Comparison of ENCODE assay signal across 32 cellular contexts in the genomic region with DNA sequence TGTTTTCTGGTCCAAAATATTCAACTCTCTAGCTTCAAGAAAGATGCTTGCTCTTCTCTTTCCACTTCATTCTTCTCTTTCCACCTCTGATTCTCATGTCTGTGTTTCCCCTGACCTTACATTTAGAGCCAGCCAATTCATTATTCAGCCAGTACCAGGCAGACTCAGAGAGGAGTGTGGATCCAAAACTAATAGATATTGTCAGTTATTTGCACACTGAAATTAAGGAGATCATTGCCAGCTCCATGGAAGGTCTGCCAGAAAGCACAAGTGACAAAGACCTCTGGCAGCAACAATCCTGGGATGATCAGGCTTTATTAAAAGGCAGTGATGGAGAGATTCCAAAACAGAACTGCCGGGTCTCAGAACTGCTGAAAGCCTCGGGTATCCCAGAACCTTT.
"Had no signal": no experiment of that assay in that cellular context is flagged by ENCODE, and none has a peak within 500 bp of the region (broad histone marks: within the 10 kb centered on the region; RNA-seq: fewer than 3 reads in every experiment).

No MANE protein-coding gene starts in this region.

- DNase-seq: activated effector memory CD4-positive, alpha-beta T cell treated with anti-CD3 and anti-CD28 coated beads, Interleukin-2, amount 50 U/mL, for 16 hours; activated effector memory CD4-positive, alpha-beta T cell treated with Interleukin-2 at 50 U/mL for 16 hours; activated gamma-delta T cell; activated gamma-delta T cell treated with Interleukin-2 at 50 U/mL for 16 hours; activated naive CD4-positive, alpha-beta T cell; activated naive CD4-positive, alpha-beta T cell treated with anti-CD3 and anti-CD28 coated beads for 36 hours; activated naive CD4-positive, alpha-beta T cell treated with anti-CD3 and anti-CD28 coated beads, Interleukin-2, amount 10 ng/mL, durations not matched to agents 7 days and 5 days; activated naive CD4-positive, alpha-beta T cell treated with anti-CD3 and anti-CD28 coated beads, Interleukin-2, amount 50 U/mL, for 16 hours; activated naive CD4-positive, alpha-beta T cell treated with Interleukin-2 at 50 U/mL for 16 hours; activated naive CD8-positive, alpha-beta T cell treated with anti-CD3 and anti-CD28 coated beads for 36 hours; activated naive CD8-positive, alpha-beta T cell treated with anti-CD3 and anti-CD28 coated beads, Interleukin-2, amount 10 ng/mL, durations not matched to agents 7 days and 5 days; activated naive CD8-positive, alpha-beta T cell treated with anti-CD3 and anti-CD28 coated beads, Interleukin-2, amount 50 U/mL, for 24 hours; activated T-cell treated with anti-CD3 and anti-CD28 coated beads, Interleukin-2, amount 50 U/mL, for 1 hour; activated T-cell treated with anti-CD3 and anti-CD28 coated beads, Interleukin-2, amount 50 U/mL, for 24 hours; activated T-cell treated with anti-CD3 and anti-CD28 coated beads, Interleukin-2, amount 50 U/mL, for 4 hours; activated T-cell treated with anti-CD3 and anti-CD28 coated beads, Interleukin-2, amount 50 U/mL, for 48 hours; activated T-cell treated with anti-CD3 and anti-CD28 coated beads, Interleukin-2, amount 50 U/mL, for 72 hours; adrenal gland; amniotic stem cell; amygdala; anterior cingulate cortex; aorta; body of pancreas; brain microvascular endothelial cell; caudate nucleus; central memory CD4-positive, alpha-beta T cell; cerebellar nuclear complex had no signal

- H3K27me3 ChIP-seq: adrenal gland, ascending aorta, body of pancreas, brain microvascular endothelial cell, breast epithelium, cardiac muscle cell had no signal

- H3K36me3 ChIP-seq: adrenal gland, ascending aorta, brain microvascular endothelial cell, breast epithelium, cardiac muscle cell had no signal

- H3K27ac ChIP-seq: adrenal gland, ascending aorta, body of pancreas, brain microvascular endothelial cell, breast epithelium, cardiac muscle cell had no signal

- H3K4me1 ChIP-seq: adrenal gland, ascending aorta, body of pancreas, breast epithelium had no signal

- ATAC-seq: activated naive CD4-positive, alpha-beta T cell treated with anti-CD3 and anti-CD28 coated beads, Interleukin-2, amount 50 U/mL, for 72 hours; activated naive CD8-positive, alpha-beta T cell treated with anti-CD3 and anti-CD28 coated beads, Interleukin-2, amount 50 U/mL, for 24 hours; activated T-cell treated with anti-CD3 and anti-CD28 coated beads, Interleukin-2, amount 50 U/mL, for 4 hours; activated T-cell treated with anti-CD3 and anti-CD28 coated beads, Interleukin-2, amount 50 U/mL, for 72 hours; activated T-helper 17 cell treated with anti-CD3 and anti-CD28 coated beads, Interleukin-2, amount 50 U/mL, for 72 hours; body of pancreas had no signal

- H3K4me3 ChIP-seq: adrenal gland, ascending aorta, body of pancreas, breast epithelium, cardiac muscle cell had no signal

- H3K9me3 ChIP-seq: adrenal gland, ascending aorta, body of pancreas had no signal
